8 cellular contexts compared by ENCODE assay signal in the genomic region with DNA sequence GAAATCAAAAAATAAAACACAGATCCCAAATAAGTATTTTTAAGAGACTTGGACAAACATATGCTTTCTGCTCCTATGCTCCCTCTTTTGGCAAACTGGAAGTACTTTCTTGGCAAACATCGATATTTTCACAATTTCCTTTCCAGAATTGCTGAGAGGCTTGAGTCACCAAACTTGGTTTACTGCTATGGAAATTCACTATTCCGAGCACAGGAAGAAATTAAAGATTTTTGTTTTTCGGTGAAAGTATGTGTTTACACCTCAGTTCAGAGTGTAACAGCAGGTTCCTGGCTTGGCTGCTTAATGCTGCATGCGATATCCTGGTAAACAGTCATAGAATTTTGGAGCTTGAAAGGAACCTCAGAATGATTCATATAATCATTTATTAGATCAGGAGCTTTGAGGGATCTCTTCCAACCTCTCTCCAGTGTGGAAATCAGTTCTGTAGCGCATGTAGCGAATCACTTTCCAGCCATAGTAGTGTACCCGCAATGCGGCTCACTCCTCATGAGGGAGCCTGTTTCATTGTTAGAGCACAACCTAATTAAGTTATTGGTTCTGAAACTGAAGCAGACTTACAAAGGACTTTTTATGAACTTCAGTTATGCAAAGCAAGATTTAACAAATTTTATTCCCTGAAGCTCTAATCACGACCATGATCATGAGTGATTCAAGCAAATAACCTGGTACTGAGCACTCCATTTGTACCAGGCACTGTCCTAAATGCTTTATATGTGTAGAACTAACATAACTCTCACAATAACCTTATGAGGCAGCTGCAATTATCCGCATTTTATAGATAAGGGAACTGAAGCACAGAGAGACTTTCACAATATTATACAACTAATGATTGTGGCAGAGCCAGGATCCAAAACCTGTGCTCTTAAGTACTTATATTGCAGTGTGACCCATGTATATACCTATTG. TPM values are rescaled to one million over a fixed set of nuclear protein-coding genes. Genes with fewer than 3 reads are reported as not detected.
A peak's percentile ranks its signal among the peaks of the same experiment; 100 is the strongest.
DNase-seq lines count a peak whose midpoint lies in the region; ATAC-seq and TF ChIP-seq lines count a peak whose summit lies in the region.

No MANE protein-coding gene starts in this region.

- H3K9me3 Mint-ChIP-seq in mesothelial cell of epicardium = no peaks in the 10 kb centered on the region
- H3K9me3 Mint-ChIP-seq in stimulated activated effector memory CD8-positive, alpha-beta T cell treated with anti-CD3 and anti-CD28 coated beads, Interleukin-12 subunit alpha, Interleukin-12 subunit beta, amount 100 ng/mL, for 72 hours = no peaks in the 10 kb centered on the region

- peak; percentile 26 for DNase-seq in DMS53 treated with DMSO at 0.1 percent for 48 hours (lab: John Stamatoyannopoulos, UW; ENCODE audit: unreplicated experiment)
- DNase-seq in NCI-H2227 (lab: John Stamatoyannopoulos, UW; ENCODE audit: unreplicated experiment) = peak; percentile 28
- DNase-seq in dermis blood vessel endothelial cell = peak; percentile 82
- DNase-seq in mesothelial cell of epicardium (ENCODE audit: low spot score in 2 of 2, unreplicated experiment in 2 of 2) = no peak
- DNase-seq in stimulated activated effector memory CD8-positive, alpha-beta T cell treated with anti-CD3 and anti-CD28 coated beads, Interleukin-12 subunit alpha, Interleukin-12 subunit beta, amount 100 ng/mL, for 72 hours (ENCODE audit: low spot score in 2 of 2) = no peak

- peaks cover 14% of the 10 kb centered on the region for H3K4me1 Mint-ChIP-seq in mesothelial cell of epicardium
- no peaks in the 10 kb centered on the region for H3K4me1 Mint-ChIP-seq in stimulated activated effector memory CD8-positive, alpha-beta T cell treated with anti-CD3 and anti-CD28 coated beads, Interleukin-12 subunit alpha, Interleukin-12 subunit beta, amount 100 ng/mL, for 72 hours

- peak overlapping the region; percentile 80 for H3K27ac Mint-ChIP-seq in mesothelial cell of epicardium
- H3K27ac Mint-ChIP-seq in stimulated activated effector memory CD8-positive, alpha-beta T cell treated with anti-CD3 and anti-CD28 coated beads, Interleukin-12 subunit alpha, Interleukin-12 subunit beta, amount 100 ng/mL, for 72 hours = no peak overlapping the region

- no peak for ATAC-seq in HG03045 (IDR thresholded peaks at IDR 0.05; ENCODE audit: unreplicated experiment)
- ATAC-seq in HG02870 (IDR thresholded peaks at IDR 0.05; ENCODE audit: unreplicated experiment) = no peak
- ATAC-seq in GM18867 (IDR thresholded peaks at IDR 0.05; ENCODE audit: unreplicated experiment) = no peak
- no peak for ATAC-seq in stimulated activated effector memory CD8-positive, alpha-beta T cell treated with anti-CD3 and anti-CD28 coated beads, Interleukin-12 subunit alpha, Interleukin-12 subunit beta, amount 100 ng/mL, for 72 hours

- peak; percentile 8 for TF ChIP-seq CTCF in mesothelial cell of epicardium (IDR thresholded peaks at IDR 0.05; ENCODE audit: unreplicated experiment)

- peaks cover 19% of the 10 kb centered on the region for H3K36me3 Mint-ChIP-seq in mesothelial cell of epicardium
- no peaks in the 10 kb centered on the region for H3K36me3 Mint-ChIP-seq in stimulated activated effector memory CD8-positive, alpha-beta T cell treated with anti-CD3 and anti-CD28 coated beads, Interleukin-12 subunit alpha, Interleukin-12 subunit beta, amount 100 ng/mL, for 72 hours

- H3K27me3 Mint-ChIP-seq in mesothelial cell of epicardium (ENCODE audit: low read depth) = peaks cover 6% of the 10 kb centered on the region

- H3K4me3 Mint-ChIP-seq in mesothelial cell of epicardium = no peak overlapping the region
- no peak overlapping the region for H3K4me3 Mint-ChIP-seq in stimulated activated effector memory CD8-positive, alpha-beta T cell treated with anti-CD3 and anti-CD28 coated beads, Interleukin-12 subunit alpha, Interleukin-12 subunit beta, amount 100 ng/mL, for 72 hours

RNA-seq across cellular contexts. Expression of gene ATP2A2, which starts 56.4 kb away (rescaled TPM):
- total RNA-seq in dermis blood vessel endothelial cell = 84.6 and 176 TPM in 2 replicates
- 179 to 186 TPM (median 182 TPM) in 3 replicates for total RNA-seq in mesothelial cell of epicardium

Comparison
In these comparisons a context has a peak if more than half of its experiments do, and no peak if none do; other contexts are left out.
1. DNase-seq: peak in DMS53 treated with DMSO at 0.1 percent for 48 hours (single experiment), NCI-H2227 (single experiment) and dermis blood vessel endothelial cell (single experiment); none in mesothelial cell of epicardium (0 of 2) and stimulated activated effector memory CD8-positive, alpha-beta T cell treated with anti-CD3 and anti-CD28 coated beads, Interleukin-12 subunit alpha, Interleukin-12 subunit beta, amount 100 ng/mL, for 72 hours (0 of 2).